In genomic region chr5:64165160-64165499, GRCh38 we compare ENCODE assay signal across 9 cellular contexts. TPM values are rescaled to one million over a fixed set of nuclear protein-coding genes. Genes with fewer than 3 reads are reported as not detected.
DNase-seq lines count a peak whose midpoint lies in the region; ATAC-seq, FAIRE-seq and TF ChIP-seq lines count a peak whose summit lies in the region.
"Had no signal": no experiment of that assay in that cellular context is flagged by ENCODE, and none has a peak within 500 bp of the region (broad histone marks: within the 10 kb centered on the region; RNA-seq: fewer than 3 reads in every experiment).

No MANE protein-coding gene starts in this region.

- 7% methylated on average over 11 of the region's 11 CpGs for WGBS in pancreas, 2 donors

- no peak for FAIRE-seq in pancreas (lab: Jason Lieb, UNC)

- ATAC-seq in pancreas (peak in 3 of 4 donors; percentile 11 to 35 (median 26)), HG03045 (IDR thresholded peaks at IDR 0.05; ENCODE audit: unreplicated experiment) (no peak)

- H3K4me1 ChIP-seq in Caco-2 (no peaks in the 10 kb centered on the region), pancreas (peaks cover 0 to 12% (median 0%) of the 10 kb centered on the region in 3 donors)

- peaks cover 3% of the 10 kb centered on the region for H3K27me3 ChIP-seq in Caco-2 (replicated peaks; ENCODE audit: control insufficient read depth, insufficient read depth, low read length)
- H3K27me3 ChIP-seq in pancreas = no peaks in the 10 kb centered on the region

- H3K27ac ChIP-seq in SK-N-MC (no peak overlapping the region), pancreas (peak overlapping the region in 3 of 4 donors; percentile 74 to 88 (median 85))

- no peak overlapping the region for H3K27ac Mint-ChIP-seq in Caco-2 (ENCODE audit: unreplicated experiment)
- H3K27ac Mint-ChIP-seq: activated CD8-positive, alpha-beta T cell treated with anti-CD3 and anti-CD28 coated beads for 36 hours had no signal

- H3K4me3 Mint-ChIP-seq in Caco-2 (ENCODE audit: unreplicated experiment) = peak overlapping the region; percentile 82
- H3K4me3 Mint-ChIP-seq: activated CD8-positive, alpha-beta T cell treated with anti-CD3 and anti-CD28 coated beads for 36 hours had no signal

- DNase-seq in Caco-2 (no peak), SK-N-MC (ENCODE audit: low read depth, low spot score) (no peak), foreskin fibroblast (no peak), pancreas (peak in 1 of 6 donors; percentile 7), mucosa of gallbladder (ENCODE audit: low spot score) (no peak)
- no peak for DNase-seq in activated CD4-positive, CD25-positive, alpha-beta regulatory T cell (lab: John Stamatoyannopoulos, UW)
- no peak for DNase-seq in stimulated activated CD4-positive, alpha-beta T cell treated with anti-CD3 and anti-CD28 coated beads, Interleukin-4, amount 100 ng/mL, for 24 hours

- H3K36me3 ChIP-seq in Caco-2 (ENCODE audit: control insufficient read depth, insufficient read depth, low read length) (no peaks in the 10 kb centered on the region), SK-N-MC (ENCODE audit: insufficient read depth, low read length) (no peaks in the 10 kb centered on the region), pancreas (no peaks in the 10 kb centered on the region)

- H3K9ac ChIP-seq in SK-N-MC (ENCODE audit: insufficient read length) = no peak overlapping the region

- peaks cover 5% of the 10 kb centered on the region for H3K4me1 Mint-ChIP-seq in Caco-2 (ENCODE audit: low read depth, unreplicated experiment)

- BruUV-seq in Caco-2 (replicated peaks; lab: Mats Ljungman, UMichigan) = no TSS peak

- no peaks in the 10 kb centered on the region for H3K36me3 Mint-ChIP-seq in Caco-2 (ENCODE audit: insufficient read depth, unreplicated experiment)

- H3K9me3 Mint-ChIP-seq in Caco-2 (ENCODE audit: unreplicated experiment) = no peaks in the 10 kb centered on the region
- H3K9me3 Mint-ChIP-seq: activated CD8-positive, alpha-beta T cell treated with anti-CD3 and anti-CD28 coated beads for 36 hours had no signal

- no peak overlapping the region; the same call in 1 of the 2 replicates for H3K4me3 ChIP-seq in Caco-2 (ENCODE audit: low read depth, low read length)
- H3K4me3 ChIP-seq in SK-N-MC = peak overlapping the region; percentile 72
- H3K4me3 ChIP-seq in foreskin fibroblast (ENCODE audit: low read depth in 1 of 2, low read length in 2 of 2) = peak overlapping the region; percentile 43 to 59
- peak overlapping the region; percentile 33 to 85 (median 76) for H3K4me3 ChIP-seq in pancreas

- intact Hi-C loops in Caco-2 (cut with micrococcal nuclease; ENCODE audit: unreplicated experiment) (loop anchor here (1.0 kb wide), 1 partner anchor 18 kb away; no protein-coding TSS in a partner anchor), pancreas (cut with DNase I) (no loop called here)

- TF ChIP-seq CTCF in Caco-2 (IDR thresholded peaks at IDR 0.05; ENCODE audit: insufficient read depth in 1 of 2, low read depth in 1 of 2, low read length in 1 of 2, severe bottlenecking in 1 of 2, unreplicated experiment in 1 of 2) (no peak), foreskin fibroblast (IDR thresholded peaks at IDR 0.05; ENCODE audit: low read depth, low read length) (no peak), pancreas (IDR thresholded peaks at IDR 0.05) (no peak)

- H3K27me3 Mint-ChIP-seq in Caco-2 (ENCODE audit: insufficient read depth, unreplicated experiment) = peaks cover 29% of the 10 kb centered on the region

- CTCF ChIA-PET in Caco-2 (lab: Charles Lee) = no interaction called here

- no peaks in the 10 kb centered on the region for H3K9me3 ChIP-seq in Caco-2
- no peaks in the 10 kb centered on the region for H3K9me3 ChIP-seq in SK-N-MC (ENCODE audit: low read depth, low read length)
- no peaks in the 10 kb centered on the region for H3K9me3 ChIP-seq in pancreas

- POLR2A ChIA-PET in Caco-2 (lab: Charles Lee) = no interaction called here

RNA-seq across cellular contexts. Expression of gene RNF180, which starts 0.5 kb away (rescaled TPM):
- total RNA-seq in Caco-2 (2022) (0.23 and 0.61 TPM in 2 replicates), pancreas (1 to 10 TPM; 5.2 to 7.2 (median 6.5) TPM), mucosa of gallbladder (14.8 TPM)
- 1 to 10 TPM; 1.3 to 3.0 TPM for polyA plus RNA-seq in pancreas
- total RNA-seq: activated CD8-positive, alpha-beta T cell treated with anti-CD3 and anti-CD28 coated beads for 36 hours had no signal
